ENCODE assay signal across 21 cellular contexts in genomic region chr1:162090378-162090777, GRCh38. TPM values are rescaled to one million over a fixed set of nuclear protein-coding genes. Genes with fewer than 3 reads are reported as not detected.
"Had no signal": no experiment of that assay in that cellular context is flagged by ENCODE, and none has a peak within 500 bp of the region (broad histone marks: within the 10 kb centered on the region; RNA-seq: fewer than 3 reads in every experiment).

No MANE protein-coding gene starts in this region.

- H3K4me1 Mint-ChIP-seq: naive thymus-derived CD8-positive, alpha-beta T cell; stimulated activated naive CD8-positive, alpha-beta T cell treated with anti-CD3 and anti-CD28 coated beads, Interleukin-15, amount 100 ng/mL, for 72 hours had no signal

- H3K9me3 Mint-ChIP-seq: stimulated activated naive CD8-positive, alpha-beta T cell treated with anti-CD3 and anti-CD28 coated beads, Interleukin-15, amount 100 ng/mL, for 72 hours had no signal

- H3K27ac ChIP-seq: gastrocnemius medialis, left lung, prostate gland, right atrium auricular region, thyroid gland, vagina had no signal

- H3K4me3 ChIP-seq: gastrocnemius medialis, left lung, prostate gland, right atrium auricular region, smooth muscle cell, thyroid gland, vagina had no signal

- H3K4me2 ChIP-seq: smooth muscle cell had no signal

- H3K4me3 Mint-ChIP-seq: effector memory CD8-positive, alpha-beta T cell; naive thymus-derived CD8-positive, alpha-beta T cell; nephron progenitor cell; stimulated activated naive CD8-positive, alpha-beta T cell treated with anti-CD3 and anti-CD28 coated beads, Interleukin-15, amount 100 ng/mL, for 72 hours had no signal

- H3K36me3 ChIP-seq: gastrocnemius medialis, left lung, prostate gland, right atrium auricular region, thyroid gland, vagina had no signal

- H3K4me1 ChIP-seq: gastrocnemius medialis, left lung, prostate gland, vagina had no signal

- H3K27me3 ChIP-seq: gastrocnemius medialis, left lung, right atrium auricular region, thyroid gland, vagina had no signal

- H3K27ac Mint-ChIP-seq: effector memory CD8-positive, alpha-beta T cell; naive thymus-derived CD8-positive, alpha-beta T cell; stimulated activated naive CD8-positive, alpha-beta T cell treated with anti-CD3 and anti-CD28 coated beads, Interleukin-15, amount 100 ng/mL, for 72 hours had no signal

- DNase-seq: cortex of kidney; effector memory CD8-positive, alpha-beta T cell; gastrocnemius medialis; head of caudate nucleus; left cardiac atrium; left lung; naive thymus-derived CD8-positive, alpha-beta T cell; nephron progenitor cell; nucleus accumbens; stimulated activated CD4-positive, alpha-beta T cell treated with anti-CD3 and anti-CD28 coated beads, Interleukin-12 subunit alpha, Interleukin-12 subunit beta, amount 100 ng/mL, for 4 hours; stimulated activated CD4-positive, alpha-beta T cell treated with anti-CD3 and anti-CD28 coated beads, Interleukin-1b, Interleukin-23, amount 100 ng/mL, for 48 hours; stimulated activated CD4-positive, alpha-beta T cell treated with anti-CD3 and anti-CD28 coated beads, Interleukin-4, amount 100 ng/mL, for 1 hour; stimulated activated CD8-positive, alpha-beta memory T cell treated with anti-CD3 and anti-CD28 coated beads, Interleukin-4, amount 100 ng/mL, for 48 hours; stimulated activated naive CD4-positive, alpha-beta T cell; stimulated activated naive CD8-positive, alpha-beta T cell treated with anti-CD3 and anti-CD28 coated beads, Interleukin-15, amount 100 ng/mL, for 72 hours; thyroid gland; trophoblast cell had no signal

RNA-seq across cellular contexts. Expression of gene NOS1AP, which starts 20.9 kb away (rescaled TPM):
- total RNA-seq: naive thymus-derived CD8-positive, alpha-beta T cell had no signal
